Comparison of ENCODE assay signal across 1 cellular context in the genomic region with DNA sequence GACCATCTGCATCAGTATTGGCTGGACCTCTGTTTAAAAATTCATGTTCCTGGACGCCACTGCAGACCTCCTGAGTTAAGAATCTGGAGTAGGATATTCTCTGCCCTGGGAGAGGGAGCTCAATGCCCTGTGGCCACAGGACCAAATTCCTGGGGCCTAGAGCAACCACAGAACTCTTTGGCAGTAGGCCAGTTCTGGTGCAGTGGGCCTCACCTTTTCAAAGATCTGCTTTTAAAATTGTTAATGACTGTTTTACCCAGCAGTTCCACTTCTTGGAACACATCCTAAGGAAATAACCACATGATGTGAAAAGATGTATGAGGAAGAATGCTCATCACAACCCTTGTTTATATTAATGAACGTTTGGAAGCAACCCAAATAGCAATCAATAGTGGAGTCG.
TF ChIP-seq lines count a peak whose summit lies in the region.

No MANE protein-coding gene starts in this region.

TF ChIP-seq in HepG2, 621 proteins besides CTCF, POLR2A, EP300 and RAD21:
- TF ChIP-seq SMC3 (IDR thresholded peaks at IDR 0.05; ENCODE audit: low read length) (no peak), ATAD3A (CRISPR knock-in tag; IDR thresholded peaks at IDR 0.05) (no peak), ISL2 (CRISPR knock-in tag; IDR thresholded peaks at IDR 0.05) (no peak), ZNF713 (CRISPR knock-in tag; IDR thresholded peaks at IDR 0.05) (no peak), KLF6 (CRISPR knock-in tag; IDR thresholded peaks at IDR 0.05) (no peak), JUN (CRISPR knock-in tag; IDR thresholded peaks at IDR 0.05) (no peak), ZNF136 (CRISPR knock-in tag; IDR thresholded peaks at IDR 0.05; ENCODE audit: low read depth) (no peak), FLYWCH1 (CRISPR knock-in tag; IDR thresholded peaks at IDR 0.05) (no peak), TBX3 (IDR thresholded peaks at IDR 0.05; ENCODE audit: borderline replicate concordance) (no peak), ZNF263 (CRISPR knock-in tag; IDR thresholded peaks at IDR 0.05) (no peak), TARDBP (CRISPR knock-in tag; IDR thresholded peaks at IDR 0.05) (no peak), NR2F1 (CRISPR knock-in tag; IDR thresholded peaks at IDR 0.05) (no peak), ZNF564 (CRISPR knock-in tag; IDR thresholded peaks at IDR 0.05) (no peak)
- TF ChIP-seq, protein P1, sequence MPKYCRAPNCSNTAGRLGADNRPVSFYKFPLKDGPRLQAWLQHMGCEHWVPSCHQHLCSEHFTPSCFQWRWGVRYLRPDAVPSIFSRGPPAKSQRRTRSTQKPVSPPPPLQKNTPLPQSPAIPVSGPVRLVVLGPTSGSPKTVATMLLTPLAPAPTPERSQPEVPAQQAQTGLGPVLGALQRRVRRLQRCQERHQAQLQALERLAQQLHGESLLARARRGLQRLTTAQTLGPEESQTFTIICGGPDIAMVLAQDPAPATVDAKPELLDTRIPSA (CRISPR knock-in tag; IDR thresholded peaks at IDR 0.05; ENCODE audit: borderline replicate concordance), result no peak
- TF ChIP-seq, protein P2, sequence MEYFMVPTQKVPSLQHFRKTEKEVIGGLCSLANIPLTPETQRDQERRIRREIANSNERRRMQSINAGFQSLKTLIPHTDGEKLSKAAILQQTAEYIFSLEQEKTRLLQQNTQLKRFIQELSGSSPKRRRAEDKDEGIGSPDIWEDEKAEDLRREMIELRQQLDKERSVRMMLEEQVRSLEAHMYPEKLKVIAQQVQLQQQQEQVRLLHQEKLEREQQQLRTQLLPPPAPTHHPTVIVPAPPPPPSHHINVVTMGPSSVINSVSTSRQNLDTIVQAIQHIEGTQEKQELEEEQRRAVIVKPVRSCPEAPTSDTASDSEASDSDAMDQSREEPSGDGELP (IDR thresholded peaks at IDR 0.05; ENCODE audit: borderline replicate concordance, low read depth), result no peak
